ENCODE assay signal across 9 cellular contexts in genomic region chr22:24429411-24430365, GRCh38. TPM values are rescaled to one million over a fixed set of nuclear protein-coding genes. Genes with fewer than 3 reads are reported as not detected.
DNase-seq lines count a peak whose midpoint lies in the region; ATAC-seq, FAIRE-seq and TF ChIP-seq lines count a peak whose summit lies in the region.
"Had no signal": no experiment of that assay in that cellular context is flagged by ENCODE, and none has a peak within 500 bp of the region (broad histone marks: within the 10 kb centered on the region; RNA-seq: fewer than 3 reads in every experiment).

No MANE protein-coding gene starts in this region.

- TF ChIP-seq CTCF in CD14-positive monocyte (IDR thresholded peaks at IDR 0.05) (no peak), foreskin fibroblast (IDR thresholded peaks at IDR 0.05; ENCODE audit: low read depth, low read length) (no peak)

- peaks cover 83% of the 10 kb centered on the region for H3K4me1 Mint-ChIP-seq in CD14-positive monocyte

- H3K27ac Mint-ChIP-seq in CD14-positive monocyte: peak overlapping the region; percentile 69 to 99 (median 90)

- H3K4me3 Mint-ChIP-seq in CD14-positive monocyte: peak overlapping the region; percentile 65 to 74

- H3K4me3 ChIP-seq in foreskin fibroblast (ENCODE audit: low read depth in 1 of 2, low read length in 2 of 2): no peak overlapping the region
- H3K4me3 ChIP-seq: ascending aorta had no signal

- no peak for ATAC-seq in GM18868 (IDR thresholded peaks at IDR 0.05; ENCODE audit: unreplicated experiment)

- intact Hi-C loops in CD14-positive monocyte (cut with micrococcal nuclease): loop anchor here in 1 of 2 donors (5.0 kb wide), 3 partner anchors 43 to 102 kb away; no protein-coding TSS in a partner anchor

- DNase-seq in CD14-positive monocyte (ENCODE audit: low spot score): peak; percentile 84
- DNase-seq in Kasumi-1 (lab: John Stamatoyannopoulos, UW): peak; percentile 8 to 30
- DNase-seq in activated CD4-positive, alpha-beta T cell treated with anti-CD3 and anti-CD28 coated beads, Interleukin-2, amount 50 U/mL, for 48 hours: peak; percentile 85 to 88
- peak; percentile 34 to 60 for DNase-seq in foreskin fibroblast
- peak; percentile 33 for DNase-seq in stimulated activated CD8-positive, alpha-beta memory T cell treated with anti-CD3 and anti-CD28 coated beads, Interleukin-12 subunit alpha, Interleukin-12 subunit beta, amount 100 ng/mL, for 4 hours (ENCODE audit: low read depth)
- DNase-seq in NCI-H1417 treated with DMSO at 0.1 percent for 48 hours (lab: John Stamatoyannopoulos, UW): no peak
- DNase-seq in frontal cortex (ENCODE audit: low spot score in 2 of 2): no peak

- H3K27me3 Mint-ChIP-seq in CD14-positive monocyte (ENCODE audit: low read depth in 3 of 3): peaks cover 10 to 21% (median 15%) of the 10 kb centered on the region in 3 donors

- no peaks in the 10 kb centered on the region for H3K9me3 Mint-ChIP-seq in CD14-positive monocyte

- peaks cover 33 to 35% of the 10 kb centered on the region in 2 donors for H3K36me3 Mint-ChIP-seq in CD14-positive monocyte

- FAIRE-seq in frontal cortex (lab: Jason Lieb, UNC): no peak

RNA-seq across cellular contexts. Expression of gene ADORA2A, which starts 2.3 kb away (rescaled TPM):
- 1 to 10 TPM; 5.8 to 6.5 TPM for polyA plus RNA-seq in CD14-positive monocyte
- total RNA-seq in frontal cortex: 6.5 TPM

Comparison
In these comparisons a context has a peak if more than half of its experiments do, and no peak if none do; other contexts are left out.
1. DNase-seq: peak in CD14-positive monocyte (single experiment), Kasumi-1 (2 of 2), activated CD4-positive, alpha-beta T cell treated with anti-CD3 and anti-CD28 coated beads, Interleukin-2, amount 50 U/mL, for 48 hours (2 of 2), foreskin fibroblast (2 of 2) and stimulated activated CD8-positive, alpha-beta memory T cell treated with anti-CD3 and anti-CD28 coated beads, Interleukin-12 subunit alpha, Interleukin-12 subunit beta, amount 100 ng/mL, for 4 hours (single experiment); none in NCI-H1417 treated with DMSO at 0.1 percent for 48 hours (single experiment) and frontal cortex (0 of 2).